ENCODE assay signal across 8 cellular contexts in genomic region chr2:223837290-223838061, GRCh38. TPM values are rescaled to one million over a fixed set of nuclear protein-coding genes. Genes with fewer than 3 reads are reported as not detected.
DNase-seq lines count a peak whose midpoint lies in the region; ATAC-seq and TF ChIP-seq lines count a peak whose summit lies in the region.

Gene AP1S3 (minus strand): TSS chr2:223837582. CDS start chr2:223837450, 132 bp downstream.

- H3K27me3 ChIP-seq in adrenal gland (no peaks in the 10 kb centered on the region), right cardiac atrium (ENCODE audit: control insufficient read depth, insufficient read depth) (no peaks in the 10 kb centered on the region)

- H3K4me3 ChIP-seq in GM12875 (ENCODE audit: low read depth, low read length) = peak within 1 kb of the TSS; percentile 59
- H3K4me3 ChIP-seq in NB4 (ENCODE audit: low read depth, low read length) = peak within 1 kb of the TSS; percentile 11
- peak within 1 kb of the TSS; percentile 48 to 89 (median 78) for H3K4me3 ChIP-seq in adrenal gland
- peak within 1 kb of the TSS; percentile 82 for H3K4me3 ChIP-seq in right cardiac atrium (ENCODE audit: low read length)
- peak within 1 kb of the TSS; percentile 85 for H3K4me3 ChIP-seq in retinal pigment epithelial cell (ENCODE audit: low read length)

- POLR2A ChIA-PET in T-cell (lab: Charles Lee) = interaction anchor here (0.5 to 0.7 kb wide), 3 partner anchors 31 to 1215 kb away, joined by 3 to 4 read pairs (median 3); no protein-coding TSS in a partner anchor

- ATAC-seq in HG02571 (IDR thresholded peaks at IDR 0.05; ENCODE audit: unreplicated experiment) (peak; percentile 80), T-cell (replicated peaks in 1 of 4) (peak; percentile 88 to 94 (median 90)), right cardiac atrium (peak; percentile 91 to 92)

- H3K4me1 ChIP-seq in adrenal gland (replicated peaks in 1 of 2) = peaks cover 3 to 10% of the 10 kb centered on the region in 2 donors
- no peaks in the 10 kb centered on the region for H3K4me1 ChIP-seq in right cardiac atrium (ENCODE audit: control insufficient read depth, insufficient read depth, low read length)

- peaks cover 12 to 16% (median 13%) of the 10 kb centered on the region in 3 donors for H3K4me1 Mint-ChIP-seq in T-cell

- H3K36me3 ChIP-seq in adrenal gland (replicated peaks in 1 of 2) = no peaks in the 10 kb centered on the region

- TF ChIP-seq POLR2A in NB4 (IDR thresholded peaks at IDR 0.05; ENCODE audit: extremely low read depth, insufficient read length) = no peak
- TF ChIP-seq POLR2A in adrenal gland (IDR thresholded peaks at IDR 0.05) = no peak

- intact Hi-C loops in adrenal gland (cut with DNase I) (loop anchor here in 1 of 2 donors (5.0 kb wide), 1 partner anchor 125 kb away; no protein-coding TSS in a partner anchor), right cardiac atrium (cut with DNase I) (no loop called here)

- CTCF ChIA-PET in T-cell (lab: Charles Lee) = interaction anchor here in 1 of 2 donors (0.6 to 1.1 kb wide), 2 partner anchors 17 to 1180 kb away, joined by 3 read pairs; no protein-coding TSS in a partner anchor

- H3K4me3 Mint-ChIP-seq in T-cell = peak within 1 kb of the TSS; percentile 86 to 92 (median 91)

- no peaks in the 10 kb centered on the region for H3K36me3 Mint-ChIP-seq in T-cell

- peak within 1 kb of the TSS in 1 of 5 donors; percentile 44 for H3K27ac ChIP-seq in adrenal gland
- no peak within 1 kb of the TSS for H3K27ac ChIP-seq in right cardiac atrium (ENCODE audit: low read length)

- peaks cover 0 to 4% of the 10 kb centered on the region in 2 donors for H3K27me3 Mint-ChIP-seq in T-cell

- WGBS in adrenal gland, 4 donors = 2% methylated on average over 12 to 82 of the region's 82 CpGs
- WGBS in right cardiac atrium = under 1% methylated on average over 82 of the region's 82 CpGs

- H3K9me3 Mint-ChIP-seq in T-cell = no peaks in the 10 kb centered on the region

- DNase-seq in NB4 (ENCODE audit: low read depth) = peak; percentile 38
- peak; percentile 31 to 77 (median 62) for DNase-seq in T-cell
- peak; percentile 57 to 78 (median 67) for DNase-seq in adrenal gland
- peak; percentile 59 to 81 (median 78) for DNase-seq in right cardiac atrium
- no peak for DNase-seq in retinal pigment epithelial cell (ENCODE audit: low read depth)
- no peak for DNase-seq in foreskin melanocyte

- peak; percentile 31; the same call in 1 of the 2 replicates for TF ChIP-seq CTCF in GM12875 (IDR thresholded peaks at IDR 0.05; ENCODE audit: borderline replicate concordance, insufficient read depth, low read depth, low read length)
- TF ChIP-seq CTCF in NB4 (IDR thresholded peaks at IDR 0.05; ENCODE audit: low read depth, low read length) = no peak
- no peak for TF ChIP-seq CTCF in adrenal gland (IDR thresholded peaks at IDR 0.05)
- peak; percentile 2 for TF ChIP-seq CTCF in retinal pigment epithelial cell (conservative IDR thresholded peaks at IDR 0.05; ENCODE audit: low read depth, low read length)

- H3K27ac Mint-ChIP-seq in T-cell = peak within 1 kb of the TSS; percentile 46 to 64

- H3K9me3 ChIP-seq in adrenal gland (replicated peaks in 1 of 3) (no peaks in the 10 kb centered on the region), right cardiac atrium (ENCODE audit: control insufficient read depth, low read length) (no peaks in the 10 kb centered on the region)

RNA-seq across cellular contexts. Expression of gene AP1S3, which starts in this region (rescaled TPM):
- 1 to 10 TPM; 1.4 to 2.9 (median 1.8) TPM for total RNA-seq in T-cell
- total RNA-seq in adrenal gland = 1 to 10 TPM in 6 of 8 donors, under 1 TPM in 2; 0.24 to 6.2 (median 1.7) TPM
- 1 to 10 TPM in 2 of 3 donors, under 1 TPM in 1; 0.54 to 7.3 (median 1.1) TPM for polyA plus RNA-seq in adrenal gland
- under 1 TPM; 0.17 to 0.84 (median 0.29) TPM for total RNA-seq in right cardiac atrium
- polyA plus RNA-seq in right cardiac atrium = 0.18 TPM

Comparison
In these comparisons a context has a peak if more than half of its experiments do, and no peak if none do; other contexts are left out.
1. Peak in DNase-seq, ATAC-seq and H3K4me3 ChIP-seq in right cardiac atrium; RNA of the gene not detected or under 1 TPM.
2. H3K4me3 ChIP-seq: peak in every context shown above with its lines; median percentile 85 in retinal pigment epithelial cell; 82 in right cardiac atrium; 78 in adrenal gland; 59 in GM12875; 11 in NB4.
3. CTCF ChIP-seq: peak in GM12875 (single experiment) and retinal pigment epithelial cell (single experiment); none in NB4 (single experiment) and adrenal gland (0 of 6).
4. DNase-seq: peak in NB4 (single experiment), T-cell (34 of 34) and adrenal gland (7 of 7); none in retinal pigment epithelial cell (single experiment) and foreskin melanocyte (single experiment).
5. Peak in every context shown above with its lines, with median percentiles within 50 percentile points of each other: ATAC-seq.